ENCODE assay signal across 9 cellular contexts in genomic region chr7:18401757-18402156, GRCh38.
"Had no signal": no experiment of that assay in that cellular context is flagged by ENCODE, and none has a peak within 500 bp of the region (broad histone marks: within the 10 kb centered on the region; RNA-seq: fewer than 3 reads in every experiment).

No MANE protein-coding gene starts in this region.

- H3K27ac ChIP-seq: colonic mucosa, psoas muscle, right lobe of liver had no signal

- H3K4me1 ChIP-seq: colonic mucosa, psoas muscle, right lobe of liver had no signal

- H3K4me3 ChIP-seq: colonic mucosa, psoas muscle, right lobe of liver, spleen had no signal

- H3K27me3 ChIP-seq: colonic mucosa, spleen had no signal

- H3K9me3 ChIP-seq: colonic mucosa, psoas muscle, right lobe of liver, spleen had no signal

- DNase-seq: activated CD4-positive, alpha-beta T cell treated with anti-CD3 and anti-CD28 coated beads, Interleukin-2, amount 10 ng/mL, durations not matched to agents 7 days and 5 days; activated T-cell treated with anti-CD3 and anti-CD28 coated beads for 4 hours; caudate nucleus; colonic mucosa; effector CD8-positive, alpha-beta T cell; psoas muscle; right lobe of liver; spleen; stimulated activated CD4-positive, alpha-beta T cell treated with anti-CD3 and anti-CD28 coated beads, Interleukin-2, amount 100 ng/mL, for 24 hours had no signal

- H3K36me3 ChIP-seq: colonic mucosa, right lobe of liver, spleen had no signal
